Comparison of ENCODE assay signal across 22 cellular contexts in genomic region chr21:44375686-44376320, GRCh38. TPM values are rescaled to one million over a fixed set of nuclear protein-coding genes. Genes with fewer than 3 reads are reported as not detected.
DNase-seq lines count a peak whose midpoint lies in the region; ATAC-seq and TF ChIP-seq lines count a peak whose summit lies in the region.
"Had no signal": no experiment of that assay in that cellular context is flagged by ENCODE, and none has a peak within 500 bp of the region (broad histone marks: within the 10 kb centered on the region; RNA-seq: fewer than 3 reads in every experiment).

No MANE protein-coding gene starts in this region.

- H3K27ac Mint-ChIP-seq in central memory CD8-positive, alpha-beta T cell (ENCODE audit: low read depth) = peak overlapping the region; percentile 3
- H3K27ac Mint-ChIP-seq in natural killer cell = peak overlapping the region; percentile 17 to 75

- intact Hi-C loops in Right ventricle myocardium superior (cut with DNase I) = no loop called here
- intact Hi-C loops in heart right ventricle (cut with DNase I) = no loop called here
- intact Hi-C loops in natural killer cell (cut with micrococcal nuclease) = loop anchor here (10.0 kb wide), 3 partner anchors 99 to 549 kb away; partner anchors contain the start of genes ITGB2 and TRAPPC10
- intact Hi-C loops in aorta (cut with DNase I) = no loop called here

- DNase-seq in Right ventricle myocardium superior (peak; percentile 14), heart right ventricle (no peak), natural killer cell (no peak), aorta (peak; percentile 40 to 55), hepatic stellate cell (ENCODE audit: low spot score) (no peak), substantia nigra (lab: John Stamatoyannopoulos, UW) (no peak)
- no peak for DNase-seq in central memory CD8-positive, alpha-beta T cell (ENCODE audit: low spot score in 2 of 2)
- no peak for DNase-seq in stimulated activated CD4-positive, alpha-beta T cell treated with anti-CD3 and anti-CD28 coated beads, Interleukin-4, amount 100 ng/mL, for 1 hour
- DNase-seq: activated CD4-positive, alpha-beta T cell treated with anti-CD3 and anti-CD28 coated beads for 48 hours; activated CD8-positive, alpha-beta memory T cell treated with anti-CD3 and anti-CD28 coated beads, Interleukin-2, amount 50 U/mL, for 48 hours; activated naive CD4-positive, alpha-beta T cell; brain microvascular endothelial cell; NCI-H187 treated with DMSO at 0.1 percent for 48 hours; NCI-H345; SK-N-SH; stimulated activated CD4-positive, alpha-beta T cell treated with anti-CD3 and anti-CD28 coated beads, Interleukin-4, amount 100 ng/mL, for 4 hours had no signal

- H3K4me3 ChIP-seq in heart right ventricle = no peak overlapping the region
- no peak overlapping the region for H3K4me3 ChIP-seq in aorta (ENCODE audit: low read length in 2 of 2)
- H3K4me3 ChIP-seq: dorsolateral prefrontal cortex, HAP-1, K562, skin epidermis had no signal

- H3K4me1 ChIP-seq in heart right ventricle (peaks cover 0 to 27% (median 0%) of the 10 kb centered on the region in 9 donors), aorta (ENCODE audit: control insufficient read depth in 1 of 2, insufficient read depth in 2 of 2, low read length in 2 of 2) (no peaks in the 10 kb centered on the region)
- H3K4me1 ChIP-seq: HAP-1 had no signal

- peak overlapping the region; percentile 64 for H3K4me3 Mint-ChIP-seq in central memory CD8-positive, alpha-beta T cell
- peak overlapping the region; percentile 82 for H3K4me3 Mint-ChIP-seq in natural killer cell

- H3K36me3 ChIP-seq in heart right ventricle = peaks cover 0 to 39% (median 0%) of the 10 kb centered on the region in 9 donors
- H3K36me3 ChIP-seq in aorta (ENCODE audit: control insufficient read depth in 1 of 2, insufficient read depth in 2 of 2, low read length in 1 of 2) = no peaks in the 10 kb centered on the region
- H3K36me3 ChIP-seq: brain microvascular endothelial cell, HAP-1 had no signal

- H3K9me3 Mint-ChIP-seq in central memory CD8-positive, alpha-beta T cell = peaks cover 6% of the 10 kb centered on the region
- H3K9me3 Mint-ChIP-seq in natural killer cell = no peaks in the 10 kb centered on the region

- peaks cover 33% of the 10 kb centered on the region for H3K4me1 Mint-ChIP-seq in central memory CD8-positive, alpha-beta T cell
- peaks cover 34 to 60% of the 10 kb centered on the region in 2 donors for H3K4me1 Mint-ChIP-seq in natural killer cell

- 86 to 87% methylated on average over 25 of the region's 25 CpGs for WGBS in heart right ventricle, 2 donors
- WGBS in aorta, 2 donors = 86 to 87% methylated on average over 25 of the region's 25 CpGs

- TF ChIP-seq CTCF in heart right ventricle (IDR thresholded peaks at IDR 0.05) = no peak
- TF ChIP-seq CTCF in natural killer cell (IDR thresholded peaks at IDR 0.05) = no peak

- no peaks in the 10 kb centered on the region for H3K27me3 Mint-ChIP-seq in central memory CD8-positive, alpha-beta T cell
- peaks cover 0 to 3% of the 10 kb centered on the region in 2 donors for H3K27me3 Mint-ChIP-seq in natural killer cell (ENCODE audit: low read depth in 2 of 2)

- peaks cover 1% of the 10 kb centered on the region for H3K36me3 Mint-ChIP-seq in central memory CD8-positive, alpha-beta T cell (ENCODE audit: insufficient read depth)
- H3K36me3 Mint-ChIP-seq in natural killer cell = no peaks in the 10 kb centered on the region

- H3K27me3 ChIP-seq in heart right ventricle (peaks cover 0 to 78% (median 19%) of the 10 kb centered on the region in 7 donors), aorta (ENCODE audit: control insufficient read depth in 1 of 2, insufficient read depth in 2 of 2, low read length in 1 of 2) (no peaks in the 10 kb centered on the region)

- H3K27ac ChIP-seq in heart right ventricle = peak overlapping the region in 1 of 10 donors; percentile 73
- H3K27ac ChIP-seq in aorta (ENCODE audit: low read depth in 1 of 2, low read length in 2 of 2) = no peak overlapping the region
- no peak overlapping the region for H3K27ac ChIP-seq in substantia nigra (ENCODE audit: low read depth, low read length, poor library complexity, severe bottlenecking)
- H3K27ac ChIP-seq: brain microvascular endothelial cell, dorsolateral prefrontal cortex had no signal

- peaks cover 0 to 3% (median 0%) of the 10 kb centered on the region in 11 donors for H3K9me3 ChIP-seq in heart right ventricle
- H3K9me3 ChIP-seq in aorta (ENCODE audit: control insufficient read depth, low read length) = no peaks in the 10 kb centered on the region
- H3K9me3 ChIP-seq: HAP-1, SK-N-SH had no signal

- no peak for ATAC-seq in Right ventricle myocardium superior (ENCODE audit: poor library complexity)
- no peak for ATAC-seq in heart right ventricle
- no peak for ATAC-seq in central memory CD8-positive, alpha-beta T cell (replicated peaks; ENCODE audit: extremely low read depth, poor library complexity, severe bottlenecking)
- peak in 1 of 3 donors; percentile 22 for ATAC-seq in natural killer cell
- ATAC-seq in aorta (ENCODE audit: low FRiP score) = no peak
- ATAC-seq: esophagus mucosa, K562, Panc1 had no signal

RNA-seq across cellular contexts. Expression of gene TRPM2, which starts 22.4 kb away (rescaled TPM):
- total RNA-seq in Right ventricle myocardium superior (1.9 TPM), heart right ventricle (1 to 10 TPM in 5 of 10 donors, under 1 TPM in 5; 0.34 to 8.5 (median 0.89) TPM), natural killer cell (10 to 100 TPM; 21.7 to 70.5 (median 25.2) TPM), aorta (10 to 100 TPM in 1 of 2 donors, 1 to 10 TPM in 1; 7.0 to 15.8 TPM)
- polyA plus RNA-seq in heart right ventricle (1 to 10 TPM; 1.2 to 2.4 TPM), aorta (1 to 10 TPM; 2.2 to 4.9 TPM)
- polyA plus RNA-seq: SK-N-SH had no signal

RNA-seq across cellular contexts. Expression of gene CFAP410, which starts 36.6 kb away (rescaled TPM):
- total RNA-seq in Right ventricle myocardium superior (13.9 TPM), heart right ventricle (10 to 100 TPM; 10.9 to 15.8 (median 13.3) TPM), natural killer cell (10 to 100 TPM; 43.6 to 47.4 (median 46.7) TPM), aorta (10 to 100 TPM; 19.4 to 20.9 TPM)
- polyA plus RNA-seq in heart right ventricle (10 to 100 TPM; 27.6 to 34.7 TPM), aorta (100 to 1,000 TPM in 1 of 2 donors, 10 to 100 TPM in 1; 26.2 to 121 TPM)

Comparison
In these comparisons a context has a peak if more than half of its experiments do, and no peak if none do; other contexts are left out.
1. DNase-seq: peak in Right ventricle myocardium superior (single experiment) and aorta (2 of 2); none in heart right ventricle (0 of 2), central memory CD8-positive, alpha-beta T cell (0 of 2), natural killer cell (single experiment), stimulated activated CD4-positive, alpha-beta T cell treated with anti-CD3 and anti-CD28 coated beads, Interleukin-4, amount 100 ng/mL, for 1 hour (single experiment), hepatic stellate cell (single experiment) and substantia nigra (0 of 49).